ENCODE assay signal across 9 cellular contexts in genomic region chr10:128063736-128064614, GRCh38.
DNase-seq lines count a peak whose midpoint lies in the region; ATAC-seq, FAIRE-seq and TF ChIP-seq lines count a peak whose summit lies in the region.
"Had no signal": no experiment of that assay in that cellular context is flagged by ENCODE, and none has a peak within 500 bp of the region (broad histone marks: within the 10 kb centered on the region; RNA-seq: fewer than 3 reads in every experiment).

No MANE protein-coding gene starts in this region.

- H3K27ac Mint-ChIP-seq in nephron progenitor cell = peak overlapping the region; percentile 26

- peaks cover 27% of the 10 kb centered on the region for H3K4me1 Mint-ChIP-seq in nephron progenitor cell

- peak; percentile 27 for ATAC-seq in GM21526 (IDR thresholded peaks at IDR 0.05; ENCODE audit: low FRiP score, unreplicated experiment)

- H3K9me3 Mint-ChIP-seq in nephron progenitor cell = no peaks in the 10 kb centered on the region

- peaks cover 35% of the 10 kb centered on the region for H3K36me3 ChIP-seq in bronchial epithelial cell (ENCODE audit: control insufficient read depth, insufficient read depth, low read length)

- FAIRE-seq in bronchial epithelial cell (lab: Jason Lieb, UNC) (peak; percentile 68), frontal cortex (lab: Jason Lieb, UNC) (no peak)
- FAIRE-seq: G401.6 had no signal

- DNase-seq in CD1c-positive myeloid dendritic cell (ENCODE audit: extremely low spot score) = peak; percentile 97
- peak; percentile 56 for DNase-seq in MV-4-11 (lab: John Stamatoyannopoulos, UW)
- DNase-seq in bronchial epithelial cell (ENCODE audit: low read depth) = peak; percentile 98
- DNase-seq in nephron progenitor cell = no peak
- DNase-seq in frontal cortex (ENCODE audit: low spot score in 2 of 2) = no peak
- DNase-seq in GOT3 (lab: John Stamatoyannopoulos, UW) = no peak
- no peak for DNase-seq in DMS53 treated with DMSO at 0.1 percent for 48 hours (lab: John Stamatoyannopoulos, UW; ENCODE audit: unreplicated experiment)

- peaks cover 9% of the 10 kb centered on the region for H3K27me3 Mint-ChIP-seq in nephron progenitor cell (ENCODE audit: low read depth, poor library complexity)

- H3K4me3 Mint-ChIP-seq in nephron progenitor cell = no peak overlapping the region

- no peaks in the 10 kb centered on the region for H3K27me3 ChIP-seq in bronchial epithelial cell (ENCODE audit: control insufficient read depth, insufficient read depth, low read length)

- no peak for TF ChIP-seq CTCF in bronchial epithelial cell (IDR thresholded peaks at IDR 0.05; ENCODE audit: insufficient read depth, low read length, severe bottlenecking)
- TF ChIP-seq CTCF in nephron progenitor cell (IDR thresholded peaks at IDR 0.05) = no peak

- H3K36me3 Mint-ChIP-seq in nephron progenitor cell (ENCODE audit: low read depth) = peaks cover 6% of the 10 kb centered on the region

- H3K4me3 ChIP-seq in bronchial epithelial cell (ENCODE audit: low read depth, low read length) = no peak overlapping the region

Comparison
In these comparisons a context has a peak if more than half of its experiments do, and no peak if none do; other contexts are left out.
1. DNase-seq: peak in CD1c-positive myeloid dendritic cell (single experiment), MV-4-11 (single experiment) and bronchial epithelial cell (single experiment); none in nephron progenitor cell (single experiment), frontal cortex (0 of 2), GOT3 (single experiment) and DMS53 treated with DMSO at 0.1 percent for 48 hours (single experiment).